ENCODE assay signal across 1 cellular context in genomic region chr6:53119349-53119748, GRCh38.
TF ChIP-seq lines count a peak whose summit lies in the region.

No MANE protein-coding gene starts in this region.

TF ChIP-seq in A549, 52 proteins besides CTCF, POLR2A, EP300 and RAD21:
- TF ChIP-seq, protein P1, sequence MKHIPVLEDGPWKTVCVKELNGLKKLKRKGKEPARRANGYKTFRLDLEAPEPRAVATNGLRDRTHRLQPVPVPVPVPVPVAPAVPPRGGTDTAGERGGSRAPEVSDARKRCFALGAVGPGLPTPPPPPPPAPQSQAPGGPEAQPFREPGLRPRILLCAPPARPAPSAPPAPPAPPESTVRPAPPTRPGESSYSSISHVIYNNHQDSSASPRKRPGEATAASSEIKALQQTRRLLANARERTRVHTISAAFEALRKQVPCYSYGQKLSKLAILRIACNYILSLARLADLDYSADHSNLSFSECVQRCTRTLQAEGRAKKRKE (CRISPR knock-in tag; IDR thresholded peaks at IDR 0.05; ENCODE audit: low read depth): no peak
- TF ChIP-seq MAZ (IDR thresholded peaks at IDR 0.05; ENCODE audit: borderline replicate concordance, low read depth, low read length) (no peak), REST (IDR thresholded peaks at IDR 0.05) (no peak), PHF8 (IDR thresholded peaks at IDR 0.05; ENCODE audit: borderline replicate concordance, low read depth) (no peak), PBX3 (IDR thresholded peaks at IDR 0.05) (no peak), CEBPB (IDR thresholded peaks at IDR 0.05) (no peak), CHD2 (IDR thresholded peaks at IDR 0.05; ENCODE audit: low read length, partially characterized antibody) (no peak), POLR2AphosphoS2 (conservative IDR thresholded peaks at IDR 0.05; ENCODE audit: low read length) (no peak)
- TF ChIP-seq, protein P2, sequence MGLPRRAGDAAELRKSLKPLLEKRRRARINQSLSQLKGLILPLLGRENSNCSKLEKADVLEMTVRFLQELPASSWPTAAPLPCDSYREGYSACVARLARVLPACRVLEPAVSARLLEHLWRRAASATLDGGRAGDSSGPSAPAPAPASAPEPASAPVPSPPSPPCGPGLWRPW (IDR thresholded peaks at IDR 0.05): no peak
